Comparison of ENCODE assay signal across 9 cellular contexts in the genomic region with DNA sequence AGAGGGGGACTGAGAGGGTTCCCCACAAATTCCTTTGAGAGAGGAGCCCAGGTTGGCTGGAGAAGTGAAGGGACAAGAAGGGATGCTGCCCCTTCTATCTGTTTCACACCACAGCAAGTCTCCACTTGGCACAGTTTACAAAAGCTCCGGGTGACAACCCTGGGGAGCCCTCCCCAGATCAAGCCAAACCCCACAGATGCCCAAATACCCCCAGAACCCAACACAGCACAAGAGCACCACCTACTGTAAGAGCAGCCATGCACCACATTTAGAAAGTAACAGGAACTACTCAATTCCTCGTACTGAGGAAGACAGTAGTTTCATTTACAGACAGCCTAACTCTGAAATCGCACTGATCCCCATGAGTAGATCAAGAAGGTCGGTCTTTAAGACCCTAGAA.
DNase-seq lines count a peak whose midpoint lies in the region; ATAC-seq and TF ChIP-seq lines count a peak whose summit lies in the region.
"Had no signal": no experiment of that assay in that cellular context is flagged by ENCODE, and none has a peak within 500 bp of the region (broad histone marks: within the 10 kb centered on the region; RNA-seq: fewer than 3 reads in every experiment).

No MANE protein-coding gene starts in this region.

- no peaks in the 10 kb centered on the region for H3K27me3 ChIP-seq in RWPE2 (ENCODE audit: insufficient read depth, poor library complexity, severe bottlenecking)
- H3K27me3 ChIP-seq in HAP-1 (ENCODE audit: low read depth): no peaks in the 10 kb centered on the region

- H3K9me3 Mint-ChIP-seq in central memory CD8-positive, alpha-beta T cell: no peaks in the 10 kb centered on the region

- H3K36me3 Mint-ChIP-seq in central memory CD8-positive, alpha-beta T cell (ENCODE audit: insufficient read depth): no peaks in the 10 kb centered on the region

- H3K9me3 ChIP-seq in RWPE2 (ENCODE audit: severe bottlenecking) (no peaks in the 10 kb centered on the region), HAP-1 (no peaks in the 10 kb centered on the region)
- H3K9me3 ChIP-seq: left ventricle myocardium inferior had no signal

- no peak overlapping the region for H3K27ac ChIP-seq in RWPE2 (ENCODE audit: poor library complexity, severe bottlenecking)
- H3K27ac ChIP-seq: left ventricle myocardium inferior had no signal

- in situ Hi-C loops in HAP-1 (cut with MboI; ENCODE audit: low sequenced_read_pairs): no loop called here

- no peak for ATAC-seq in RWPE2 (ENCODE audit: low read depth)
- ATAC-seq in central memory CD8-positive, alpha-beta T cell (replicated peaks; ENCODE audit: extremely low read depth, poor library complexity, severe bottlenecking): peak; percentile 58
- ATAC-seq in GM18873 (IDR thresholded peaks at IDR 0.05; ENCODE audit: low FRiP score, unreplicated experiment): no peak
- ATAC-seq in GM21737 (IDR thresholded peaks at IDR 0.05; ENCODE audit: unreplicated experiment): no peak

- peak in 5 of 6 experiments; percentile 22 to 54 (median 39) for DNase-seq in stimulated activated naive CD4-positive, alpha-beta T cell (lab: John Stamatoyannopoulos, UW)
- DNase-seq in stimulated activated naive CD4-positive, alpha-beta T cell treated with Interleukin-2 at 50 U/mL for 16 hours (lab: John Stamatoyannopoulos, UW): no peak
- DNase-seq in RWPE2 (ENCODE audit: low spot score) (no peak), HAP-1 (ENCODE audit: low spot score in 2 of 2) (no peak), pons (ENCODE audit: low spot score) (no peak)
- peak in 1 of 2 donors; percentile 22 for DNase-seq in central memory CD8-positive, alpha-beta T cell (ENCODE audit: low spot score in 2 of 2)
- DNase-seq: left ventricle myocardium inferior had no signal

- H3K4me1 Mint-ChIP-seq in central memory CD8-positive, alpha-beta T cell: peaks cover 9% of the 10 kb centered on the region

- peak overlapping the region; percentile 76 for H3K27ac Mint-ChIP-seq in central memory CD8-positive, alpha-beta T cell (ENCODE audit: low read depth)

- H3K36me3 ChIP-seq in RWPE2 (ENCODE audit: low read depth) (no peaks in the 10 kb centered on the region), HAP-1 (replicated peaks) (peaks cover 6% of the 10 kb centered on the region)

- H3K4me3 Mint-ChIP-seq in central memory CD8-positive, alpha-beta T cell: no peak overlapping the region

- peaks cover 26% of the 10 kb centered on the region for H3K27me3 Mint-ChIP-seq in central memory CD8-positive, alpha-beta T cell

- H3K4me3 ChIP-seq in RWPE2 (ENCODE audit: severe bottlenecking): no peak overlapping the region
- H3K4me3 ChIP-seq in HAP-1: no peak overlapping the region
- H3K4me3 ChIP-seq: left ventricle myocardium inferior had no signal

- peak; percentile 49 for TF ChIP-seq CTCF in RWPE2 (IDR thresholded peaks at IDR 0.05; ENCODE audit: poor library complexity, severe bottlenecking)

- H3K4me1 ChIP-seq in RWPE2 (ENCODE audit: insufficient read depth, poor library complexity, severe bottlenecking) (peaks cover 5% of the 10 kb centered on the region), HAP-1 (no peaks in the 10 kb centered on the region)
- H3K4me1 ChIP-seq: left ventricle myocardium inferior had no signal

Comparison
In these comparisons a context has a peak if more than half of its experiments do, and no peak if none do; other contexts are left out.
1. DNase-seq: peak in stimulated activated naive CD4-positive, alpha-beta T cell (5 of 6); none in stimulated activated naive CD4-positive, alpha-beta T cell treated with Interleukin-2 at 50 U/mL for 16 hours (single experiment), RWPE2 (single experiment), HAP-1 (0 of 2) and pons (single experiment).